Comparison of ENCODE assay signal across 12 cellular contexts in genomic region chr1:226542623-226543103, GRCh38. TPM values are rescaled to one million over a fixed set of nuclear protein-coding genes. Genes with fewer than 3 reads are reported as not detected.
DNase-seq lines count a peak whose midpoint lies in the region; ATAC-seq and TF ChIP-seq lines count a peak whose summit lies in the region.
"Had no signal": no experiment of that assay in that cellular context is flagged by ENCODE, and none has a peak within 500 bp of the region (broad histone marks: within the 10 kb centered on the region; RNA-seq: fewer than 3 reads in every experiment).

No MANE protein-coding gene starts in this region.

- intact Hi-C loops in left cardiac atrium (cut with DNase I) (no loop called here), sigmoid colon (cut with DNase I) (loop anchor here (10.0 kb wide), 1 partner anchor 892 kb away; no protein-coding TSS in a partner anchor)

- no peak overlapping the region for H3K4me3 ChIP-seq in sigmoid colon
- no peak overlapping the region for H3K4me3 ChIP-seq in suprapubic skin

- H3K9me3 ChIP-seq in sigmoid colon = no peaks in the 10 kb centered on the region
- H3K9me3 ChIP-seq in suprapubic skin = no peaks in the 10 kb centered on the region

- no peaks in the 10 kb centered on the region for H3K27me3 ChIP-seq in sigmoid colon
- no peaks in the 10 kb centered on the region for H3K27me3 ChIP-seq in suprapubic skin

- TF ChIP-seq POLR2A in sigmoid colon (IDR thresholded peaks at IDR 0.05) (no peak), suprapubic skin (IDR thresholded peaks at IDR 0.05) (no peak)

- TF ChIP-seq EP300 in sigmoid colon (IDR thresholded peaks at IDR 0.05) = no peak
- TF ChIP-seq EP300 in suprapubic skin (IDR thresholded peaks at IDR 0.05) = no peak

- TF ChIP-seq CTCF in sigmoid colon (IDR thresholded peaks at IDR 0.05) = no peak
- TF ChIP-seq CTCF in suprapubic skin (IDR thresholded peaks at IDR 0.05) = no peak

- H3K36me3 ChIP-seq in sigmoid colon (no peaks in the 10 kb centered on the region), suprapubic skin (no peaks in the 10 kb centered on the region)

- 11 to 58% methylated on average over 10 of the region's 10 CpGs for WGBS in sigmoid colon, 2 donors
- 64% methylated on average over 10 of the region's 10 CpGs for WGBS in suprapubic skin

- peak overlapping the region in 1 of 4 donors; percentile 37 for H3K27ac ChIP-seq in sigmoid colon
- no peak overlapping the region for H3K27ac ChIP-seq in suprapubic skin
- H3K27ac ChIP-seq: KMS-11 had no signal

- H3K4me1 ChIP-seq in sigmoid colon = peaks cover 0 to 18% (median 3%) of the 10 kb centered on the region in 4 donors
- H3K4me1 ChIP-seq in suprapubic skin = peaks cover 13% of the 10 kb centered on the region

- peak; percentile 63 for DNase-seq in LHCN-M2 (ENCODE audit: low read depth)
- peak; percentile 59 for DNase-seq in NCI-H69 (lab: John Stamatoyannopoulos, UW)
- DNase-seq in left cardiac atrium = peak; percentile 38
- peak; percentile 74 for DNase-seq in sigmoid colon
- no peak for DNase-seq in suprapubic skin (ENCODE audit: low spot score in 2 of 2)
- no peak for DNase-seq in NCI-H146 (lab: John Stamatoyannopoulos, UW)
- no peak for DNase-seq in activated CD4-positive, CD25-positive, alpha-beta regulatory T cell treated with anti-CD3 and anti-CD28 coated beads, Interleukin-2, amount 50 U/mL, for 72 hours
- DNase-seq: activated gamma-delta T cell treated with Interleukin-2 at 50 U/mL for 16 hours; stimulated activated CD4-positive, alpha-beta T cell treated with anti-CD3 and anti-CD28 coated beads, Interleukin-1b, Interleukin-23, amount 100 ng/mL, for 48 hours had no signal

- peak; percentile 57 to 59 for ATAC-seq in left cardiac atrium
- ATAC-seq in HG02981 (IDR thresholded peaks at IDR 0.05; ENCODE audit: unreplicated experiment) = no peak

RNA-seq across cellular contexts. Expression of gene STUM, which starts 5.9 kb away (rescaled TPM):
- total RNA-seq in LHCN-M2 (2014; rRNA removed) = not detected in 2 replicates
- not detected for polyA plus RNA-seq in LHCN-M2 (2012)
- 1 to 10 TPM in 1 of 2 donors, under 1 TPM in 1; 0.42 to 1.5 TPM for total RNA-seq in left cardiac atrium
- 10 to 100 TPM in 3 of 4 donors, 1 to 10 TPM in 1; 3.9 to 16.9 (median 13.6) TPM for total RNA-seq in sigmoid colon
- 1 to 10 TPM in 1 of 3 donors, under 1 TPM in 2; under 0.01 to 7.2 (median 0.23) TPM for polyA plus RNA-seq in sigmoid colon
- total RNA-seq in suprapubic skin = 1 to 10 TPM; 1.6 to 5.9 (median 2.0) TPM
- total RNA-seq: activated CD8-positive, alpha-beta memory T cell treated with anti-CD3 and anti-CD28 coated beads for 36 hours had no signal

Comparison
In these comparisons a context has a peak if more than half of its experiments do, and no peak if none do; other contexts are left out.
1. DNase-seq: peak in LHCN-M2 (single experiment), NCI-H69 (single experiment), left cardiac atrium (single experiment) and sigmoid colon (single experiment); none in suprapubic skin (0 of 2), NCI-H146 (single experiment) and activated CD4-positive, CD25-positive, alpha-beta regulatory T cell treated with anti-CD3 and anti-CD28 coated beads, Interleukin-2, amount 50 U/mL, for 72 hours (single experiment).